8 cellular contexts compared by ENCODE assay signal in genomic region chr9:136482793-136483588, GRCh38. TPM values are rescaled to one million over a fixed set of nuclear protein-coding genes. Genes with fewer than 3 reads are reported as not detected.
DNase-seq lines count a peak whose midpoint lies in the region; ATAC-seq and TF ChIP-seq lines count a peak whose summit lies in the region.

TSS of gene SEC16A (minus strand) at chr9:136483040. CDS start at chr9:136477615, 5,425 bp downstream.

- DNase-seq in NCI-H748 treated with DMSO at 0.1 percent for 48 hours (lab: John Stamatoyannopoulos, UW) = peak; percentile 98
- DNase-seq in activated CD4-positive, alpha-beta T cell treated with anti-CD3 and anti-CD28 coated beads, Interleukin-2, amount 50 U/mL, for 24 hours (ENCODE audit: low read depth in 1 of 2, low spot score in 1 of 2) = peak; percentile 99
- peak; percentile 100 for DNase-seq in left lung
- peak; percentile 99 for DNase-seq in stimulated activated CD4-positive, alpha-beta T cell treated with anti-CD3 and anti-CD28 coated beads, Interleukin-2, amount 100 ng/mL, for 4 hours (ENCODE audit: low read depth)

- no peaks in the 10 kb centered on the region for H3K9me3 Mint-ChIP-seq in dendritic cell treated with granulocyte-macrophage colony-stimulating factor and Interleukin-4, amounts not matched to agents 40 ng/mL and 50 ng/mL, for 4 days

- H3K9me3 ChIP-seq in left lung = no peaks in the 10 kb centered on the region

- H3K4me1 Mint-ChIP-seq in dendritic cell treated with granulocyte-macrophage colony-stimulating factor and Interleukin-4, amounts not matched to agents 40 ng/mL and 50 ng/mL, for 4 days (ENCODE audit: low read depth) = peaks cover 35% of the 10 kb centered on the region

- peak within 1 kb of the TSS; percentile 98 for H3K4me3 Mint-ChIP-seq in dendritic cell treated with granulocyte-macrophage colony-stimulating factor and Interleukin-4, amounts not matched to agents 40 ng/mL and 50 ng/mL, for 4 days

- intact Hi-C loops in dendritic cell treated with granulocyte-macrophage colony-stimulating factor and Interleukin-4, amounts not matched to agents 40 ng/mL and 50 ng/mL, for 4 days (cut with micrococcal nuclease) = loop anchor here (10.0 kb wide), 1 partner anchor 78 kb away; the partner anchor contains the start of gene SNAPC4
- intact Hi-C loops in left lung (cut with DNase I) = no loop called here

- H3K27ac ChIP-seq in C4-2B = peak within 1 kb of the TSS; percentile 95
- peak within 1 kb of the TSS; percentile 99 for H3K27ac ChIP-seq in left lung

- H3K27me3 ChIP-seq in left lung = no peaks in the 10 kb centered on the region

- H3K36me3 Mint-ChIP-seq in dendritic cell treated with granulocyte-macrophage colony-stimulating factor and Interleukin-4, amounts not matched to agents 40 ng/mL and 50 ng/mL, for 4 days (ENCODE audit: low read depth) = peaks cover 35% of the 10 kb centered on the region

- ATAC-seq in GM19397 (IDR thresholded peaks at IDR 0.05; ENCODE audit: unreplicated experiment) (peak; percentile 55), HG03565 (IDR thresholded peaks at IDR 0.05; ENCODE audit: unreplicated experiment) (peak; percentile 35), left lung (peak; percentile 81)

- peaks cover 16 to 43% of the 10 kb centered on the region in 2 donors for H3K4me1 ChIP-seq in left lung

- TF ChIP-seq CTCF in C4-2B (conservative IDR thresholded peaks at IDR 0.05) (no peak), left lung (IDR thresholded peaks at IDR 0.05) (no peak)

- peak within 1 kb of the TSS; percentile 99 for H3K27ac Mint-ChIP-seq in dendritic cell treated with granulocyte-macrophage colony-stimulating factor and Interleukin-4, amounts not matched to agents 40 ng/mL and 50 ng/mL, for 4 days

- peaks cover 20% of the 10 kb centered on the region for H3K27me3 Mint-ChIP-seq in dendritic cell treated with granulocyte-macrophage colony-stimulating factor and Interleukin-4, amounts not matched to agents 40 ng/mL and 50 ng/mL, for 4 days

- peak within 1 kb of the TSS; percentile 68 to 84 for H3K4me3 ChIP-seq in left lung

- H3K36me3 ChIP-seq in left lung = peaks cover 0 to 9% of the 10 kb centered on the region in 2 donors

RNA-seq across cellular contexts. Expression of gene SEC16A, which starts in this region (rescaled TPM):
- 10 to 100 TPM; 77.8 to 79.5 TPM for total RNA-seq in left lung

Comparison
In these comparisons a context has a peak if more than half of its experiments do, and no peak if none do; other contexts are left out.
1. Peak in every context shown above with its lines: DNase-seq, ATAC-seq, H3K4me3 ChIP-seq and H3K27ac ChIP-seq.